ENCODE assay signal across 17 cellular contexts in genomic region chr11:69285091-69285490, GRCh38. TPM values are rescaled to one million over a fixed set of nuclear protein-coding genes. Genes with fewer than 3 reads are reported as not detected.
A peak's percentile ranks its signal among the peaks of the same experiment; 100 is the strongest.
DNase-seq lines count a peak whose midpoint lies in the region; ATAC-seq, FAIRE-seq and TF ChIP-seq lines count a peak whose summit lies in the region.
"Had no signal": no experiment of that assay in that cellular context is flagged by ENCODE, and none has a peak within 500 bp of the region (broad histone marks: within the 10 kb centered on the region; RNA-seq: fewer than 3 reads in every experiment).

No MANE protein-coding gene starts in this region.

- H3K36me3 ChIP-seq in Caco-2 (ENCODE audit: control insufficient read depth, insufficient read depth, low read length) = no peaks in the 10 kb centered on the region
- H3K36me3 ChIP-seq in PC-9 (ENCODE audit: low read depth) = no peaks in the 10 kb centered on the region; the same call in 1 of the 2 replicates
- H3K36me3 ChIP-seq in mucosa of descending colon (ENCODE audit: low read depth) = peaks cover 3% of the 10 kb centered on the region
- H3K36me3 ChIP-seq: BE2C, HAP-1 had no signal

- POLR2A ChIA-PET in Caco-2 (lab: Charles Lee) = no interaction called here
- POLR2A ChIA-PET in PC-9 (lab: Charles Lee; ENCODE audit: unreplicated experiment) = no interaction called here
- POLR2A ChIA-PET in activated CD8-positive, alpha-beta T cell treated with anti-CD3 and anti-CD28 coated beads, Interleukin-2, amount 10 ng/mL, durations not matched to agents 7 days and 5 days (lab: Charles Lee) = no interaction called here

- H3K4me3 ChIP-seq in Caco-2 (ENCODE audit: low read depth, low read length) = no peak overlapping the region
- no peak overlapping the region for H3K4me3 ChIP-seq in PC-9
- no peak overlapping the region for H3K4me3 ChIP-seq in mucosa of descending colon
- H3K4me3 ChIP-seq: A549, HAP-1 had no signal

- no peak overlapping the region for H3K4me3 Mint-ChIP-seq in Caco-2 (ENCODE audit: unreplicated experiment)
- no peak overlapping the region for H3K4me3 Mint-ChIP-seq in activated CD8-positive, alpha-beta T cell treated with anti-CD3 and anti-CD28 coated beads, Interleukin-2, amount 10 ng/mL, durations not matched to agents 7 days and 5 days
- H3K4me3 Mint-ChIP-seq: CD8-positive, alpha-beta memory T cell; HFFc6 had no signal

- no peaks in the 10 kb centered on the region for H3K27me3 Mint-ChIP-seq in Caco-2 (ENCODE audit: insufficient read depth, unreplicated experiment)
- H3K27me3 Mint-ChIP-seq in activated CD8-positive, alpha-beta T cell treated with anti-CD3 and anti-CD28 coated beads, Interleukin-2, amount 10 ng/mL, durations not matched to agents 7 days and 5 days (ENCODE audit: low read depth) = no peaks in the 10 kb centered on the region

- CTCF ChIA-PET in Caco-2 (lab: Charles Lee) = no interaction called here
- CTCF ChIA-PET in PC-9 (lab: Charles Lee) = no interaction called here
- CTCF ChIA-PET in activated CD8-positive, alpha-beta T cell treated with anti-CD3 and anti-CD28 coated beads, Interleukin-2, amount 10 ng/mL, durations not matched to agents 7 days and 5 days (lab: Charles Lee) = no interaction called here

- H3K36me3 Mint-ChIP-seq in Caco-2 (ENCODE audit: insufficient read depth, unreplicated experiment) = no peaks in the 10 kb centered on the region
- H3K36me3 Mint-ChIP-seq in activated CD8-positive, alpha-beta T cell treated with anti-CD3 and anti-CD28 coated beads, Interleukin-2, amount 10 ng/mL, durations not matched to agents 7 days and 5 days (ENCODE audit: low read depth) = no peaks in the 10 kb centered on the region

- BruUV-seq in Caco-2 (replicated peaks; lab: Mats Ljungman, UMichigan) (no TSS peak), PC-9 (replicated peaks; lab: Mats Ljungman, UMichigan) (no TSS peak)

- peak; percentile 13 for FAIRE-seq in urothelium cell line (lab: Jason Lieb, UNC)
- FAIRE-seq: A549, HepG2, HTR-8/SVneo had no signal

- ATAC-seq in mucosa of descending colon = no peak
- ATAC-seq in activated CD8-positive, alpha-beta T cell treated with anti-CD3 and anti-CD28 coated beads, Interleukin-2, amount 10 ng/mL, durations not matched to agents 7 days and 5 days = no peak
- ATAC-seq: A549, HepG2 had no signal

- no peak overlapping the region for H2AFZ ChIP-seq in PC-9

- peaks cover 70% of the 10 kb centered on the region for H3K4me1 ChIP-seq in Caco-2
- peaks cover 88% of the 10 kb centered on the region for H3K4me1 ChIP-seq in PC-9 (replicated peaks; ENCODE audit: insufficient read depth)
- H3K4me1 ChIP-seq in mucosa of descending colon (ENCODE audit: low read depth) = peaks cover 21% of the 10 kb centered on the region
- H3K4me1 ChIP-seq: BE2C, HAP-1 had no signal

- H4K20me1 ChIP-seq in PC-9 (ENCODE audit: insufficient read depth) = no peaks in the 10 kb centered on the region

- no peak overlapping the region for H3K4me2 ChIP-seq in PC-9
- H3K4me2 ChIP-seq: A549 had no signal

- intact Hi-C loops in Caco-2 (cut with micrococcal nuclease; ENCODE audit: unreplicated experiment) = loop anchor here (5.0 kb wide), 1 partner anchor 183 kb away; no protein-coding TSS in a partner anchor
- intact Hi-C loops in PC-9 (cut with micrococcal nuclease; ENCODE audit: unreplicated experiment) = no loop called here
- intact Hi-C loops in mucosa of descending colon (cut with DNase I, micrococcal nuclease) = loop anchor here in 1 of 2 donors (5.0 kb wide), 1 partner anchor 362 kb away; no protein-coding TSS in a partner anchor

- peaks cover 25% of the 10 kb centered on the region for H3K79me2 ChIP-seq in PC-9 (ENCODE audit: low read depth)

- H3K27me3 ChIP-seq in Caco-2 (replicated peaks; ENCODE audit: control insufficient read depth, insufficient read depth, low read length) = no peaks in the 10 kb centered on the region
- H3K27me3 ChIP-seq in PC-9 (ENCODE audit: insufficient read depth, low read depth) = no peaks in the 10 kb centered on the region
- H3K27me3 ChIP-seq: BE2C had no signal

- H3K9me3 ChIP-seq in Caco-2 (no peaks in the 10 kb centered on the region), PC-9 (ENCODE audit: insufficient read depth, low read depth) (no peaks in the 10 kb centered on the region; the same call in 1 of the 2 replicates), mucosa of descending colon (no peaks in the 10 kb centered on the region)
- H3K9me3 ChIP-seq: A549, BE2C, HAP-1 had no signal

- DNase-seq in Caco-2 (no peak), PC-9 (no peak), mucosa of descending colon (peak in 2 of 3 donors; percentile 17 to 27), urothelium cell line (ENCODE audit: low spot score) (no peak), OCI-M1 (lab: John Stamatoyannopoulos, UW) (no peak)
- DNase-seq in activated CD8-positive, alpha-beta T cell treated with anti-CD3 and anti-CD28 coated beads, Interleukin-2, amount 10 ng/mL, durations not matched to agents 7 days and 5 days = no peak
- DNase-seq: BE2C; Calu3; CD8-positive, alpha-beta memory T cell; DMS 273 treated with DMSO at 0.1 percent for 48 hours; GOT3; HFFc6 had no signal

- H3K9me2 ChIP-seq in PC-9 (ENCODE audit: insufficient read depth) = no peaks in the 10 kb centered on the region

- H3F3A ChIP-seq in PC-9 (ENCODE audit: insufficient read depth, low read depth) = peaks cover 77% of the 10 kb centered on the region

- peaks cover 9% of the 10 kb centered on the region for H3K9me3 Mint-ChIP-seq in Caco-2 (ENCODE audit: unreplicated experiment)
- H3K9me3 Mint-ChIP-seq in activated CD8-positive, alpha-beta T cell treated with anti-CD3 and anti-CD28 coated beads, Interleukin-2, amount 10 ng/mL, durations not matched to agents 7 days and 5 days (ENCODE audit: insufficient read depth) = no peaks in the 10 kb centered on the region
- H3K9me3 Mint-ChIP-seq: CD8-positive, alpha-beta memory T cell had no signal

- TF ChIP-seq CTCF in Caco-2 (IDR thresholded peaks at IDR 0.05; ENCODE audit: insufficient read depth in 1 of 2, low read depth in 1 of 2, low read length in 1 of 2, severe bottlenecking in 1 of 2, unreplicated experiment in 1 of 2) (no peak), PC-9 (conservative IDR thresholded peaks at IDR 0.05) (no peak), mucosa of descending colon (IDR thresholded peaks at IDR 0.05) (no peak)

- H3K27ac Mint-ChIP-seq in Caco-2 (ENCODE audit: unreplicated experiment) = peak overlapping the region; percentile 14
- H3K27ac Mint-ChIP-seq in activated CD8-positive, alpha-beta T cell treated with anti-CD3 and anti-CD28 coated beads, Interleukin-2, amount 10 ng/mL, durations not matched to agents 7 days and 5 days = no peak overlapping the region
- H3K27ac Mint-ChIP-seq: CD8-positive, alpha-beta memory T cell; HFFc6 had no signal

- peak overlapping the region; percentile 99; the same call in 1 of the 2 replicates for H3K27ac ChIP-seq in PC-9
- H3K27ac ChIP-seq: A549, C4-2B had no signal

- peaks cover 40% of the 10 kb centered on the region for H3K4me1 Mint-ChIP-seq in Caco-2 (ENCODE audit: low read depth, unreplicated experiment)
- H3K4me1 Mint-ChIP-seq in activated CD8-positive, alpha-beta T cell treated with anti-CD3 and anti-CD28 coated beads, Interleukin-2, amount 10 ng/mL, durations not matched to agents 7 days and 5 days (ENCODE audit: low read depth) = no peaks in the 10 kb centered on the region
- H3K4me1 Mint-ChIP-seq: CD8-positive, alpha-beta memory T cell had no signal

RNA-seq across cellular contexts. Expression of gene MYEOV, which starts 8.9 kb away (rescaled TPM):
- 0.52 TPM in 1 of 2 replicates, not detected in the other for total RNA-seq in Caco-2 (2022)
- 182 and 232 TPM in 2 replicates for total RNA-seq in PC-9 (2021)
- total RNA-seq in mucosa of descending colon = 1 to 10 TPM; 2.8 to 7.5 (median 6.2) TPM
- total RNA-seq in activated CD8-positive, alpha-beta T cell treated with anti-CD3 and anti-CD28 coated beads, Interleukin-2, amount 10 ng/mL, durations not matched to agents 7 days and 5 days = not detected

Comparison
In these comparisons a context has a peak if more than half of its experiments do, and no peak if none do; other contexts are left out.
1. DNase-seq: peak in mucosa of descending colon (2 of 3); none in Caco-2 (0 of 2), PC-9 (0 of 2), urothelium cell line (single experiment), OCI-M1 (single experiment) and activated CD8-positive, alpha-beta T cell treated with anti-CD3 and anti-CD28 coated beads, Interleukin-2, amount 10 ng/mL, durations not matched to agents 7 days and 5 days (single experiment).
2. RNA of gene MYEOV, which starts 8.9 kb away (total RNA-seq): 182 to 232 TPM in PC-9; 2.8 to 7.5 TPM in mucosa of descending colon, 0.52 TPM in Caco-2 and not detected in activated CD8-positive, alpha-beta T cell treated with anti-CD3 and anti-CD28 coated beads, Interleukin-2, amount 10 ng/mL, durations not matched to agents 7 days and 5 days; every median in the first group is over 10 times any median in the second.